In genomic region chr14:31440280-31440679, GRCh38 we compare ENCODE assay signal across 25 cellular contexts. TPM values are rescaled to one million over a fixed set of nuclear protein-coding genes. Genes with fewer than 3 reads are reported as not detected.
A peak's percentile ranks its signal among the peaks of the same experiment; 100 is the strongest.
DNase-seq lines count a peak whose midpoint lies in the region; ATAC-seq, FAIRE-seq and TF ChIP-seq lines count a peak whose summit lies in the region.
"Had no signal": no experiment of that assay in that cellular context is flagged by ENCODE, and none has a peak within 500 bp of the region (broad histone marks: within the 10 kb centered on the region; RNA-seq: fewer than 3 reads in every experiment).

No MANE protein-coding gene starts in this region.

- DNase-seq in A549 (ENCODE audit: low read depth in 1 of 2, low spot score in 1 of 2) (no peak), HFFc6 (no peak), caudate nucleus (lab: John Stamatoyannopoulos, UW) (no peak), neural crest cell (ENCODE audit: low read depth, low spot score) (no peak), NCI-H1105 treated with DMSO at 0.1 percent for 48 hours (lab: John Stamatoyannopoulos, UW) (no peak), NCI-H2171 (lab: John Stamatoyannopoulos, UW) (no peak)
- DNase-seq in activated CD4-positive, alpha-beta T cell treated with anti-CD3 and anti-CD28 coated beads, Interleukin-2, amount 10 ng/mL, durations not matched to agents 24 days and 14 days = no peak
- DNase-seq: CD8-positive, alpha-beta memory T cell; GF-D8; Karpas-422; MG63; NCI-H1092; NCI-H1436 treated with DMSO at 0.1 percent for 48 hours; NCI-H1930; NCI-H2227 treated with DMSO at 0.1 percent for 48 hours; NCI-H510A; NCI-H748 treated with DMSO at 0.1 percent for 48 hours; SHP77 treated with DMSO at 0.1 percent for 48 hours had no signal

- intact Hi-C loops in activated CD4-positive, alpha-beta T cell treated with anti-CD3 and anti-CD28 coated beads, Interleukin-2, amount 10 ng/mL, durations not matched to agents 24 days and 14 days (cut with micrococcal nuclease) = no loop called here

- POLR2A ChIA-PET in A549 (lab: Yijun Ruan, JAX) = interaction anchor here (4.9 kb wide), 1 partner anchor 21 kb away, joined by 58 read pairs; the partner anchor contains the start of gene HEATR5A

- H3K27ac Mint-ChIP-seq in HFFc6 = peak overlapping the region; percentile 83; the same call in 1 of the 2 replicates
- H3K27ac Mint-ChIP-seq in neural crest cell (ENCODE audit: unreplicated experiment) = peak overlapping the region; percentile 70
- H3K27ac Mint-ChIP-seq in activated CD4-positive, alpha-beta T cell treated with anti-CD3 and anti-CD28 coated beads, Interleukin-2, amount 10 ng/mL, durations not matched to agents 24 days and 14 days = no peak overlapping the region
- H3K27ac Mint-ChIP-seq: CD8-positive, alpha-beta memory T cell had no signal

- no peak for TF ChIP-seq CTCF in A549 (IDR thresholded peaks at IDR 0.05)
- no peak for TF ChIP-seq CTCF in HFFc6 (IDR thresholded peaks at IDR 0.05)
- no peak for TF ChIP-seq CTCF in neural crest cell (conservative IDR thresholded peaks at IDR 0.05)

- H3K27me3 Mint-ChIP-seq in HFFc6 (ENCODE audit: insufficient read depth) = no peaks in the 10 kb centered on the region
- H3K27me3 Mint-ChIP-seq in neural crest cell (ENCODE audit: low read depth) = no peaks in the 10 kb centered on the region
- H3K27me3 Mint-ChIP-seq in activated CD4-positive, alpha-beta T cell treated with anti-CD3 and anti-CD28 coated beads, Interleukin-2, amount 10 ng/mL, durations not matched to agents 24 days and 14 days = no peaks in the 10 kb centered on the region
- H3K27me3 Mint-ChIP-seq: CD8-positive, alpha-beta memory T cell had no signal

- no peak for TF ChIP-seq RAD21 in A549 (conservative IDR thresholded peaks at IDR 0.05 in 1 of 2, IDR thresholded peaks at IDR 0.05 in 1 of 2)

- no peak for TF ChIP-seq POLR2A in A549 (IDR thresholded peaks at IDR 0.05; ENCODE audit: low read length)

- H3K4me1 Mint-ChIP-seq in HFFc6 (ENCODE audit: low read depth) (peaks cover 49% of the 10 kb centered on the region), neural crest cell (peaks cover 19% of the 10 kb centered on the region)
- no peaks in the 10 kb centered on the region for H3K4me1 Mint-ChIP-seq in activated CD4-positive, alpha-beta T cell treated with anti-CD3 and anti-CD28 coated beads, Interleukin-2, amount 10 ng/mL, durations not matched to agents 24 days and 14 days
- H3K4me1 Mint-ChIP-seq: CD8-positive, alpha-beta memory T cell had no signal

- no peak overlapping the region; the same call in 2 of the 3 replicates for H3K4me2 ChIP-seq in A549

- peaks cover 29% of the 10 kb centered on the region for H3K4me1 ChIP-seq in A549

- FAIRE-seq in A549 (lab: Jason Lieb, UNC) = no peak
- FAIRE-seq: H1 had no signal

- no peaks in the 10 kb centered on the region; the same call in 1 of the 2 replicates for H3K9me3 Mint-ChIP-seq in HFFc6
- H3K9me3 Mint-ChIP-seq in neural crest cell = peaks cover 3% of the 10 kb centered on the region
- H3K9me3 Mint-ChIP-seq in activated CD4-positive, alpha-beta T cell treated with anti-CD3 and anti-CD28 coated beads, Interleukin-2, amount 10 ng/mL, durations not matched to agents 24 days and 14 days = no peaks in the 10 kb centered on the region
- H3K9me3 Mint-ChIP-seq: CD8-positive, alpha-beta memory T cell had no signal

- no peak overlapping the region for H3K4me3 ChIP-seq in A549
- H3K4me3 ChIP-seq: MG63, SK-N-MC had no signal

- no peaks in the 10 kb centered on the region for H3K9me3 ChIP-seq in A549
- H3K9me3 ChIP-seq: MG63 had no signal

- CTCF ChIA-PET in A549 (lab: Yijun Ruan, JAX) = no interaction called here

- H3K27ac ChIP-seq in A549 = peak overlapping the region; percentile 82 to 87
- H3K27ac ChIP-seq in caudate nucleus (ENCODE audit: low read depth, low read length) = peak overlapping the region; percentile 12
- H3K27ac ChIP-seq: C4-2B, SK-N-MC had no signal

- H3K4me3 Mint-ChIP-seq in HFFc6 = no peak overlapping the region
- no peak overlapping the region for H3K4me3 Mint-ChIP-seq in neural crest cell
- H3K4me3 Mint-ChIP-seq in activated CD4-positive, alpha-beta T cell treated with anti-CD3 and anti-CD28 coated beads, Interleukin-2, amount 10 ng/mL, durations not matched to agents 24 days and 14 days = no peak overlapping the region
- H3K4me3 Mint-ChIP-seq: CD8-positive, alpha-beta memory T cell had no signal

- no peak for TF ChIP-seq EP300 in A549 (IDR thresholded peaks at IDR 0.05)

- peaks cover 17% of the 10 kb centered on the region for H3K36me3 Mint-ChIP-seq in HFFc6 (ENCODE audit: low read depth)
- H3K36me3 Mint-ChIP-seq in neural crest cell (ENCODE audit: low read depth) = peaks cover 17% of the 10 kb centered on the region
- H3K36me3 Mint-ChIP-seq in activated CD4-positive, alpha-beta T cell treated with anti-CD3 and anti-CD28 coated beads, Interleukin-2, amount 10 ng/mL, durations not matched to agents 24 days and 14 days (ENCODE audit: low read depth) = peaks cover 13% of the 10 kb centered on the region

- no peak for ATAC-seq in A549
- ATAC-seq in HG02885 (IDR thresholded peaks at IDR 0.05; ENCODE audit: poor library complexity, unreplicated experiment) = no peak
- ATAC-seq: HCT116 had no signal

TF ChIP-seq in A549, 52 proteins besides CTCF, POLR2A, EP300 and RAD21:
- no peak for TF ChIP-seq CBX8 (IDR thresholded peaks at IDR 0.05)
- no peak for TF ChIP-seq GATA3 (IDR thresholded peaks at IDR 0.05; ENCODE audit: borderline replicate concordance)
- TF ChIP-seq RFX5 (IDR thresholded peaks at IDR 0.05) = no peak
- no peak for TF ChIP-seq HOXA7 (CRISPR knock-in tag; IDR thresholded peaks at IDR 0.05)
- TF ChIP-seq HOXB13 (CRISPR knock-in tag; IDR thresholded peaks at IDR 0.05; ENCODE audit: low read depth) = no peak
- no peak for TF ChIP-seq NPAS2 (CRISPR knock-in tag; IDR thresholded peaks at IDR 0.05; ENCODE audit: borderline replicate concordance)
- no peak for TF ChIP-seq JUN (IDR thresholded peaks at IDR 0.05)
- TF ChIP-seq RCOR1 (IDR thresholded peaks at IDR 0.05; ENCODE audit: low read depth, low read length) = no peak
- no peak for TF ChIP-seq MYC (IDR thresholded peaks at IDR 0.05; ENCODE audit: borderline replicate concordance, low read length)
- TF ChIP-seq ATOH8 (CRISPR knock-in tag; IDR thresholded peaks at IDR 0.05; ENCODE audit: low read depth) = no peak
- TF ChIP-seq PBX3 (IDR thresholded peaks at IDR 0.05) = no peak

RNA-seq across cellular contexts. Expression of gene DTD2, which starts 17.0 kb away (rescaled TPM):
- polyA plus RNA-seq in A549 (2011; rRNA removed) (26.3 and 39.5 TPM in 2 replicates), A549 (2017; fragmentation: RNase III; extraction: RNeasy Plus Mini Kit Qiagen cat#74134 plus additional on column Dnase treatment) (24.9 to 29.6 TPM (median 28.5 TPM) in 3 replicates)
- polyA plus RNA-seq in A549 (2012; cell fraction: cytosol; rRNA removed) = 17.5 and 23.6 TPM in 2 replicates
- polyA plus RNA-seq in A549 (2012; cell fraction: nucleus; rRNA removed) = 14.6 and 14.9 TPM in 2 replicates
- polyA minus RNA-seq in A549 (2011; rRNA and poly(A)+ RNA removed) = 11.7 and 11.9 TPM in 2 replicates
- 10 to 100 TPM; 24.8 to 31.3 (median 29.0) TPM for total RNA-seq in HFFc6 (2021; fragmentation: NEBNext Ultra II Directional; extraction: Animal tissue kit (Norgen Biotek cat#: 25700))
- total RNA-seq in neural crest cell = 35.0 and 37.0 TPM in 2 replicates
- 30.8 and 32.2 TPM in 2 replicates for total RNA-seq in activated CD4-positive, alpha-beta T cell treated with anti-CD3 and anti-CD28 coated beads, Interleukin-2, amount 10 ng/mL, durations not matched to agents 24 days and 14 days

RNA-seq across cellular contexts. Expression of gene HEATR5A, which starts 19.9 kb away (rescaled TPM):
- polyA plus RNA-seq in A549 (2011; rRNA removed) = 47.1 and 49.5 TPM in 2 replicates
- 8.8 and 9.1 TPM in 2 replicates for polyA plus RNA-seq in A549 (2012; cell fraction: cytosol; rRNA removed)
- polyA plus RNA-seq in A549 (2012; cell fraction: nucleus; rRNA removed) = 7.0 and 9.4 TPM in 2 replicates
- polyA plus RNA-seq in A549 (2017; fragmentation: RNase III; extraction: RNeasy Plus Mini Kit Qiagen cat#74134 plus additional on column Dnase treatment) = 23.4 to 29.5 TPM (median 25.3 TPM) in 3 replicates
- 54.6 and 56.2 TPM in 2 replicates for polyA minus RNA-seq in A549 (2011; rRNA and poly(A)+ RNA removed)
- total RNA-seq in HFFc6 (2021; fragmentation: NEBNext Ultra II Directional; extraction: Animal tissue kit (Norgen Biotek cat#: 25700)) = 10 to 100 TPM; 59.7 to 83.3 (median 66.4) TPM
- 32.2 and 32.6 TPM in 2 replicates for total RNA-seq in neural crest cell
- total RNA-seq in activated CD4-positive, alpha-beta T cell treated with anti-CD3 and anti-CD28 coated beads, Interleukin-2, amount 10 ng/mL, durations not matched to agents 24 days and 14 days = 23.6 and 24.2 TPM in 2 replicates

RNA-seq across cellular contexts. Expression of gene GPR33, which starts 47.6 kb away (rescaled TPM):
- not detected in 2 replicates for polyA plus RNA-seq in A549 (2011; rRNA removed)
- polyA plus RNA-seq in A549 (2012; cell fraction: cytosol; rRNA removed) = not detected in 2 replicates
- polyA plus RNA-seq in A549 (2012; cell fraction: nucleus; rRNA removed) = not detected in 2 replicates
- polyA plus RNA-seq in A549 (2017; fragmentation: RNase III; extraction: RNeasy Plus Mini Kit Qiagen cat#74134 plus additional on column Dnase treatment) = not detected in 3 replicates
- not detected in 2 replicates for polyA minus RNA-seq in A549 (2011; rRNA and poly(A)+ RNA removed)
- total RNA-seq in HFFc6 (2021; fragmentation: NEBNext Ultra II Directional; extraction: Animal tissue kit (Norgen Biotek cat#: 25700)) = not detected
- not detected in 2 replicates for total RNA-seq in neural crest cell
- not detected in 2 replicates for total RNA-seq in activated CD4-positive, alpha-beta T cell treated with anti-CD3 and anti-CD28 coated beads, Interleukin-2, amount 10 ng/mL, durations not matched to agents 24 days and 14 days
- total RNA-seq: A172; CD8-positive, alpha-beta memory T cell; Daoy; H1 had no signal
- polyA plus RNA-seq: CD8-positive, alpha-beta memory T cell; H1 had no signal
